Comparison of ENCODE assay signal across 8 cellular contexts in the genomic region with DNA sequence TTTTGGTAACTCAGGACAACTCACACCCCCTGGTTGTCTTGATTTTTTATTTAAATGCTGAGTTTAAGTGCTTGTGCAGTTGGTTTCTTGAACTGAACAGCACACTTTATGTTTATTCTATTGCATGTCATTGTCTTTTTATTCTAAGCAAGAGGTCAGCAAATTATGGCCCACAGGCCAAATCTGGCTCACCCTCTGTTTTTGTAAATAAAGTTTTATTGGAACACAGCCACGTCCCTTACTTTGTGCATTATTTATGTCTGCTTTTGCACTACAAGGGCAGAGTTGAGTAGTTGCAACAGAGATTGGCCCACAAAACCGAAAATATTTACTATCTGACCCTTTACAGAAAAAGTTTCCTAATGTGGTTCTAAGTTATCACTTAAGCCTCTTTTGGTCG.
"Had no signal": no experiment of that assay in that cellular context is flagged by ENCODE, and none has a peak within 500 bp of the region (broad histone marks: within the 10 kb centered on the region; RNA-seq: fewer than 3 reads in every experiment).

No MANE protein-coding gene starts in this region.

- H3K27ac ChIP-seq: GM23248 had no signal

- DNase-seq: GM23248, GOT3, H7, HFFc6, KG1 had no signal

- ATAC-seq: HCT116 had no signal

- H3K9ac ChIP-seq: GM23248 had no signal

- H3K4me3 ChIP-seq: GM23248, HAP-1 had no signal

- H3K9me3 ChIP-seq: HAP-1 had no signal

- H2AFZ ChIP-seq: GM23248 had no signal

- H3K4me1 ChIP-seq: HAP-1 had no signal

- FAIRE-seq: HTR-8/SVneo had no signal

- H3K36me3 ChIP-seq: HAP-1 had no signal
